Comparison of ENCODE assay signal across 12 cellular contexts in the genomic region with DNA sequence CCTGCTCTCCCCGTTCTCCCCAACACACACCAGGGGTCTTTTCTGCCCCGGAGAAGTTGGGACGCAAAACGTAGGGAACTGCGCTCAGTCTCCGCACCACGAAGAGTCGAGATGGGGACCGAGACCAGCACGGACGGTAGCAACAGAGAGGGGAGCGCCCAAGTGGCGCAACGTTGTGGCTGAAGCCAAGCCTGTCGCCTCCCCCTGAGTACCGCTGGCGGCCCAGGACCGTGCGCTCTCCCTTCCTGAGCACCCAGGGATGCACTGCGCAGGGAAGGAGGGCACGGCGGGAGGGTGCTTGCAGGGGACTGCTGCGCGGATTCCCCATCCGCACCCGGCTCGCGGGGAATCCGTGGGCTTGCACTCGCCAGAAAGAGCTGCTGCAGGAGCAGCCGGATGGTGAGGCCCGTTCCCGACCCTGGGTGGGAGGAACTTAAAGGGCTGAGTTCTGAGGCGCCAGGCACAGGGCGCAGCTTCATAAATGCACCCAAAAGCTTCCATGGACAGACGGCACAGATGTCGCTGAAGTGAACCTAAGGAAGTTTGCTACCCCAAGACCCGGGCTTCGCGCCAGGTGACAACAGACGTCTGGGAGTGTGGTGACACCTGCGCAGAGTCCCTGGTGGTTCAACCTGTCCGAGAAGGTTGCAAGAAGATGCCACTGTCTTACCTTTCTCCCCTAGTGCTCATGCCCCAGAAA.
A peak's percentile ranks its signal among the peaks of the same experiment; 100 is the strongest.
DNase-seq lines count a peak whose midpoint lies in the region; ATAC-seq and TF ChIP-seq lines count a peak whose summit lies in the region.
"Had no signal": no experiment of that assay in that cellular context is flagged by ENCODE, and none has a peak within 500 bp of the region (broad histone marks: within the 10 kb centered on the region; RNA-seq: fewer than 3 reads in every experiment).

No MANE protein-coding gene starts in this region.

- H3K4me2 ChIP-seq in mammary epithelial cell (ENCODE audit: insufficient read depth, low read depth, low read length): no peak overlapping the region

- DNase-seq in MCF 10A (ENCODE audit: unreplicated experiment) (no peak), mammary epithelial cell (no peak), Right ventricle myocardium superior (peak; percentile 62), neural crest cell (ENCODE audit: low read depth, low spot score) (no peak), uterus (peak in 1 of 2 donors; percentile 44)
- DNase-seq: activated T-cell treated with anti-CD3 and anti-CD28 coated beads, Interleukin-2, amount 50 U/mL, for 72 hours; HCEC 1CT; NCI-H1436 treated with DMSO at 0.1 percent for 48 hours had no signal

- H3K27me3 Mint-ChIP-seq in MCF 10A (ENCODE audit: insufficient read depth, unreplicated experiment) (peaks cover 16% of the 10 kb centered on the region), neural crest cell (ENCODE audit: low read depth) (peaks cover 88% of the 10 kb centered on the region)

- in situ Hi-C loops in mammary epithelial cell (cut with MboI; ENCODE audit: low sequenced_read_pairs in 2 of 2): no loop called here

- no peak overlapping the region for H2AFZ ChIP-seq in mammary epithelial cell (ENCODE audit: low read depth, low read length)

- CTCF ChIA-PET in MCF 10A (lab: Yijun Ruan, JAX): no interaction called here
- CTCF ChIA-PET in mammary epithelial cell (lab: Charles Lee; ENCODE audit: low non-redundant PET): no interaction called here

- H3K27ac Mint-ChIP-seq in MCF 10A (ENCODE audit: low read depth, unreplicated experiment) (no peak overlapping the region), neural crest cell (ENCODE audit: unreplicated experiment) (no peak overlapping the region)
- H3K27ac Mint-ChIP-seq: activated T-cell treated with anti-CD3 and anti-CD28 coated beads, Interleukin-2, amount 50 U/mL, for 72 hours; dendritic cell treated with granulocyte-macrophage colony-stimulating factor and Interleukin-4, amounts not matched to agents 40 ng/mL and 50 ng/mL, for 4 days had no signal

- no peak for TF ChIP-seq POLR2A in uterus (IDR thresholded peaks at IDR 0.05)

- H3K27ac ChIP-seq in mammary epithelial cell (ENCODE audit: insufficient read depth, low read depth, low read length) (no peak overlapping the region), uterus (peak overlapping the region; percentile 42 to 43)

- H3K79me2 ChIP-seq in mammary epithelial cell (ENCODE audit: insufficient read depth, low read length): no peaks in the 10 kb centered on the region

- H3K9me3 Mint-ChIP-seq in MCF 10A (ENCODE audit: unreplicated experiment) (peaks cover 7% of the 10 kb centered on the region), neural crest cell (no peaks in the 10 kb centered on the region)
- H3K9me3 Mint-ChIP-seq: activated T-cell treated with anti-CD3 and anti-CD28 coated beads, Interleukin-2, amount 50 U/mL, for 72 hours; dendritic cell treated with granulocyte-macrophage colony-stimulating factor and Interleukin-4, amounts not matched to agents 40 ng/mL and 50 ng/mL, for 4 days had no signal

- TF ChIP-seq CTCF in MCF 10A (IDR thresholded peaks at IDR 0.05; ENCODE audit: unreplicated experiment): no peak
- no peak for TF ChIP-seq CTCF in mammary epithelial cell (conservative IDR thresholded peaks at IDR 0.05 in 1 of 2, IDR thresholded peaks at IDR 0.05 in 1 of 2; ENCODE audit: extremely low read depth in 1 of 2, insufficient read depth in 1 of 2, low read depth in 1 of 2, low read length in 2 of 2)
- TF ChIP-seq CTCF in neural crest cell (conservative IDR thresholded peaks at IDR 0.05): no peak
- TF ChIP-seq CTCF in uterus (IDR thresholded peaks at IDR 0.05): no peak

- dilution Hi-C loops in mammary epithelial cell (cut with HindIII; ENCODE audit: low sequenced_read_pairs): no loop called here

- no peaks in the 10 kb centered on the region for H3K36me3 ChIP-seq in mammary epithelial cell (ENCODE audit: insufficient read depth, low read length)
- no peaks in the 10 kb centered on the region for H3K36me3 ChIP-seq in uterus

- no peaks in the 10 kb centered on the region for H3K27me3 ChIP-seq in mammary epithelial cell (ENCODE audit: insufficient read depth, low read length)
- H3K27me3 ChIP-seq in uterus: no peaks in the 10 kb centered on the region

- ATAC-seq in Right ventricle myocardium superior (ENCODE audit: poor library complexity) (peak; percentile 56), HG02623 (IDR thresholded peaks at IDR 0.05; ENCODE audit: unreplicated experiment) (no peak), GM18868 (IDR thresholded peaks at IDR 0.05; ENCODE audit: unreplicated experiment) (no peak), HG03571 (IDR thresholded peaks at IDR 0.05; ENCODE audit: unreplicated experiment) (no peak)
- ATAC-seq: activated T-cell treated with anti-CD3 and anti-CD28 coated beads, Interleukin-2, amount 50 U/mL, for 72 hours had no signal

- BruUV-seq in MCF 10A (replicated peaks; lab: Mats Ljungman, UMichigan) (no TSS peak), mammary epithelial cell (replicated peaks; lab: Mats Ljungman, UMichigan) (no TSS peak)

- H3K9ac ChIP-seq in mammary epithelial cell (ENCODE audit: insufficient read depth, low read length): no peak overlapping the region

- H3K4me1 ChIP-seq in mammary epithelial cell (ENCODE audit: insufficient read depth, low read length) (no peaks in the 10 kb centered on the region), uterus (no peaks in the 10 kb centered on the region)

- no peaks in the 10 kb centered on the region for H3K36me3 Mint-ChIP-seq in MCF 10A (ENCODE audit: insufficient read depth, unreplicated experiment)
- H3K36me3 Mint-ChIP-seq in neural crest cell (ENCODE audit: low read depth): no peaks in the 10 kb centered on the region

- POLR2A ChIA-PET in MCF 10A (lab: Yijun Ruan, JAX): no interaction called here

- intact Hi-C loops in MCF 10A (cut with micrococcal nuclease) (loop anchor here (10.0 kb wide), 1 partner anchor 116 kb away; no protein-coding TSS in a partner anchor), mammary epithelial cell (cut with micrococcal nuclease) (no loop called here), Right ventricle myocardium superior (cut with DNase I) (no loop called here), uterus (cut with DNase I; ENCODE audit: low total_unique reads) (no loop called here)

- no peak overlapping the region for H3K4me3 ChIP-seq in mammary epithelial cell (replicated peaks in 1 of 3; ENCODE audit: insufficient read depth in 1 of 3, low read depth in 2 of 3, low read length in 3 of 3)
- H3K4me3 ChIP-seq in uterus: peak overlapping the region; percentile 59 to 70

- no peaks in the 10 kb centered on the region for H4K20me1 ChIP-seq in mammary epithelial cell (ENCODE audit: insufficient read depth, low read length)

- H3K4me1 Mint-ChIP-seq in MCF 10A (ENCODE audit: insufficient read depth, unreplicated experiment): peaks cover 13% of the 10 kb centered on the region
- H3K4me1 Mint-ChIP-seq in neural crest cell: peaks cover 23% of the 10 kb centered on the region

- H3K9me3 ChIP-seq in mammary epithelial cell (replicated peaks; ENCODE audit: insufficient read depth, low read length) (peaks cover 7% of the 10 kb centered on the region), uterus (no peaks in the 10 kb centered on the region)

- H3K4me3 Mint-ChIP-seq in MCF 10A (ENCODE audit: unreplicated experiment) (peak overlapping the region; percentile 74), neural crest cell (peak overlapping the region; percentile 91)
- H3K4me3 Mint-ChIP-seq: dendritic cell treated with granulocyte-macrophage colony-stimulating factor and Interleukin-4, amounts not matched to agents 40 ng/mL and 50 ng/mL, for 4 days had no signal

- 29% methylated on average over 18 of the region's 43 CpGs for WGBS in mammary epithelial cell (ENCODE audit: low coverage, missing lambda C conversion rate)

Comparison
In these comparisons a context has a peak if more than half of its experiments do, and no peak if none do; other contexts are left out.
1. H3K4me3 ChIP-seq: peak in uterus (2 of 2); none in mammary epithelial cell (0 of 3).